In the genomic region with DNA sequence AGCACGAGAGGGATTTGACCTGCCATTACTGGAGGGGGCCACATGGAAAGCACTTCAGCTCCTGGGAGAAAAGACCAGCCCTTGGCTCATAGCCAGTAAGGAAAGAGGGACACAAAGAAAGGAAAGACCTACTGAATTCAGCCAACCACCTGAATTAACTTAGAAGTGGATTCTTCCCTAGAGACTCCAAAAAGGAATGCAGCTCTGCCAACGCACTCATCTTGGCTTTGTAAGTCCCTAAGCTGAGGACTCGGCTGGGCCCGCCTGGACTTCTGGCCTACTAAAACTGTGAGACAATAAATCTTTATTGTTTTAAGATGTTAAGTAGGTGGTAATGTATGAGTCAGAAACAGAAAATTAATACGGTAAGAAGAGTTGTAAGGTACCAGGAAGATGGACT, we compare ENCODE assay signal across 18 cellular contexts. TPM values are rescaled to one million over a fixed set of nuclear protein-coding genes. Genes with fewer than 3 reads are reported as not detected.
DNase-seq lines count a peak whose midpoint lies in the region; ATAC-seq and TF ChIP-seq lines count a peak whose summit lies in the region.
"Had no signal": no experiment of that assay in that cellular context is flagged by ENCODE, and none has a peak within 500 bp of the region (broad histone marks: within the 10 kb centered on the region; RNA-seq: fewer than 3 reads in every experiment).

No MANE protein-coding gene starts in this region.

- DNase-seq in H9 (no peak), NCI-H524 treated with DMSO at 0.1 percent for 48 hours (lab: John Stamatoyannopoulos, UW) (peak; percentile 26), fibroblast of mammary gland (ENCODE audit: low read depth) (peak; percentile 30), smooth muscle cell (lab: John Stamatoyannopoulos, UW; ENCODE audit: unreplicated experiment) (no peak), pons (ENCODE audit: low spot score) (no peak), DMS153 (lab: John Stamatoyannopoulos, UW) (no peak), body of pancreas (no peak)
- DNase-seq: activated CD4-positive, alpha-beta T cell treated with anti-CD3 and anti-CD28 coated beads, Interleukin-2, amount 10 ng/mL, durations not matched to agents 24 days and 14 days; effector CD4-positive, alpha-beta T cell; left ventricle myocardium inferior; NCI-H187 treated with DMSO at 0.1 percent for 48 hours; NCI-H446; SHP77; stimulated activated CD4-positive, alpha-beta T cell treated with anti-CD3 and anti-CD28 coated beads, Interleukin-15, amount 100 ng/mL, for 24 hours; T-cell; testis had no signal

- H2BK20ac ChIP-seq in H9 (ENCODE audit: low read depth, low read length, poor library complexity, severe bottlenecking) = no peak overlapping the region

- H2AFZ ChIP-seq in H9 (ENCODE audit: low read length) (no peak overlapping the region), smooth muscle cell (ENCODE audit: low read depth) (no peak overlapping the region)

- H3K36me3 Mint-ChIP-seq in H9 (ENCODE audit: insufficient read depth in 1 of 3, low read depth in 3 of 3) = peaks cover 4 to 7% (median 5%) of the 10 kb centered on the region in 3 experiments; a peak in 5 of 7 replicates

- H3K9me3 ChIP-seq in H9 (ENCODE audit: control insufficient read depth, low read depth, low read length) = no peaks in the 10 kb centered on the region
- no peaks in the 10 kb centered on the region for H3K9me3 ChIP-seq in smooth muscle cell (replicated peaks; ENCODE audit: low read depth)
- H3K9me3 ChIP-seq in body of pancreas = no peaks in the 10 kb centered on the region
- H3K9me3 ChIP-seq: left ventricle myocardium inferior, right atrium auricular region, testis had no signal

- H3K4ac ChIP-seq in H9 (ENCODE audit: low read depth, low read length) = no peak overlapping the region

- H3K4me1 ChIP-seq in H9 (ENCODE audit: insufficient read depth, low read length) = no peaks in the 10 kb centered on the region; the same call in 1 of the 2 replicates
- peaks cover 20% of the 10 kb centered on the region for H3K4me1 ChIP-seq in smooth muscle cell (ENCODE audit: low read depth)
- H3K4me1 ChIP-seq in body of pancreas = peaks cover 19% of the 10 kb centered on the region
- H3K4me1 ChIP-seq: testis had no signal

- no peak for TF ChIP-seq POLR2A in body of pancreas (IDR thresholded peaks at IDR 0.05)

- H2BK5ac ChIP-seq in H9 (ENCODE audit: insufficient read length, low read length) = no peak overlapping the region

- peaks cover 44% of the 10 kb centered on the region; the same call in 1 of the 2 replicates for H3K79me2 ChIP-seq in H9 (ENCODE audit: insufficient read depth, low read length)
- H3K79me2 ChIP-seq in smooth muscle cell (ENCODE audit: low read depth) = peaks cover 99% of the 10 kb centered on the region

- H3K4me3 ChIP-seq in fibroblast of mammary gland (ENCODE audit: control insufficient read depth, low read depth, low read length) (no peak overlapping the region), smooth muscle cell (no peak overlapping the region), body of pancreas (no peak overlapping the region)
- H3K4me3 ChIP-seq: cardiac muscle cell, left ventricle myocardium inferior, right atrium auricular region, testis had no signal

- H4K8ac ChIP-seq in H9 (replicated peaks; ENCODE audit: insufficient read length, low read depth, low read length) = no peak overlapping the region

- H3K9me3 Mint-ChIP-seq in H9 = no peaks in the 10 kb centered on the region
- H3K9me3 Mint-ChIP-seq: activated CD4-positive, alpha-beta T cell treated with anti-CD3 and anti-CD28 coated beads, Interleukin-2, amount 10 ng/mL, durations not matched to agents 24 days and 14 days; T-cell had no signal

- no peak overlapping the region for H2BK15ac ChIP-seq in H9 (ENCODE audit: low read depth, low read length)

- H3K4me2 ChIP-seq in H9 (ENCODE audit: insufficient read depth, insufficient read length, low read length) (no peak overlapping the region), smooth muscle cell (no peak overlapping the region)

- no peak for TF ChIP-seq CTCF in H9 (conservative IDR thresholded peaks at IDR 0.05)
- no peak for TF ChIP-seq CTCF in fibroblast of mammary gland (conservative IDR thresholded peaks at IDR 0.05; ENCODE audit: control insufficient read depth, insufficient read depth, low read depth, low read length)
- TF ChIP-seq CTCF in smooth muscle cell (IDR thresholded peaks at IDR 0.05; ENCODE audit: borderline replicate concordance, insufficient read depth, poor library complexity, severe bottlenecking) = no peak
- no peak for TF ChIP-seq CTCF in body of pancreas (IDR thresholded peaks at IDR 0.05)

- no peaks in the 10 kb centered on the region for H3K27me3 Mint-ChIP-seq in H9 (ENCODE audit: low read depth)
- H3K27me3 Mint-ChIP-seq: activated CD4-positive, alpha-beta T cell treated with anti-CD3 and anti-CD28 coated beads, Interleukin-2, amount 10 ng/mL, durations not matched to agents 24 days and 14 days; T-cell had no signal

- H3K9ac ChIP-seq in H9 (ENCODE audit: extremely low read depth, insufficient read length, low read length) (no peak overlapping the region), smooth muscle cell (ENCODE audit: low read depth) (no peak overlapping the region)

- H4K20me1 ChIP-seq in H9 (ENCODE audit: control insufficient read depth, insufficient read depth, insufficient read length) (no peaks in the 10 kb centered on the region), smooth muscle cell (ENCODE audit: low read depth) (peaks cover 97% of the 10 kb centered on the region)

- H3K4me1 Mint-ChIP-seq in H9 = peaks cover 21 to 27% of the 10 kb centered on the region in 2 experiments

- H3K27me3 ChIP-seq in H9 (ENCODE audit: insufficient read depth, low read length) = no peaks in the 10 kb centered on the region; the same call in 1 of the 2 replicates
- no peaks in the 10 kb centered on the region for H3K27me3 ChIP-seq in smooth muscle cell (ENCODE audit: low read depth)
- H3K27me3 ChIP-seq in body of pancreas = no peaks in the 10 kb centered on the region
- H3K27me3 ChIP-seq: cardiac muscle cell, right atrium auricular region, testis had no signal

- H2BK12ac ChIP-seq in H9 (ENCODE audit: insufficient read length, low read depth, low read length) = no peak overlapping the region

- H3K23ac ChIP-seq in H9 (ENCODE audit: insufficient read length, low read depth, low read length) = no peak overlapping the region

- no peak overlapping the region for H3K14ac ChIP-seq in H9 (ENCODE audit: insufficient read depth, low read length)

- no peak for ATAC-seq in body of pancreas
- ATAC-seq: T-cell had no signal

- H3K4me3 Mint-ChIP-seq in H9 = no peak overlapping the region
- H3K4me3 Mint-ChIP-seq: activated CD4-positive, alpha-beta T cell treated with anti-CD3 and anti-CD28 coated beads, Interleukin-2, amount 10 ng/mL, durations not matched to agents 24 days and 14 days; T-cell had no signal

- no peaks in the 10 kb centered on the region for H3K23me2 ChIP-seq in H9 (ENCODE audit: insufficient read length, low read depth, low read length, poor library complexity, severe bottlenecking)

- H4K91ac ChIP-seq in H9 (ENCODE audit: insufficient read length, low read depth, low read length) = no peak overlapping the region

- intact Hi-C loops in body of pancreas (cut with DNase I) = no loop called here

- no peak overlapping the region for H4K5ac ChIP-seq in H9 (ENCODE audit: insufficient read length, low read depth, low read length)

- WGBS in H9 (ENCODE audit: extremely low coverage, insufficient read length, low lambda C conversion rate) = 100% methylated on average over 1 of the region's 5 CpGs
- WGBS in smooth muscle cell (ENCODE audit: low lambda C conversion rate) = 76% methylated on average over 5 of the region's 5 CpGs
- 80 to 92% methylated on average over 5 of the region's 5 CpGs for WGBS in body of pancreas, 2 donors

- H3K18ac ChIP-seq in H9 (ENCODE audit: insufficient read length, low read depth, low read length) = no peak overlapping the region

- no peak overlapping the region for H2BK120ac ChIP-seq in H9 (ENCODE audit: low read depth, low read length, poor library complexity, severe bottlenecking)

- H3K36me3 ChIP-seq in smooth muscle cell (ENCODE audit: low read depth) (no peaks in the 10 kb centered on the region), body of pancreas (replicated peaks in 1 of 2; ENCODE audit: insufficient read depth in 1 of 2, low read depth in 2 of 2) (no peaks in the 10 kb centered on the region)
- H3K36me3 ChIP-seq: cardiac muscle cell, left ventricle myocardium inferior, right atrium auricular region had no signal

- H3K79me1 ChIP-seq in H9 (ENCODE audit: insufficient read depth, low read depth, low read length, poor library complexity, severe bottlenecking) = peaks cover 11% of the 10 kb centered on the region

- H3K56ac ChIP-seq in H9 (ENCODE audit: insufficient read length, low read depth, low read length) = no peak overlapping the region

- H3T11ph ChIP-seq in H9 (ENCODE audit: low read length) = no peak overlapping the region

- no peak overlapping the region for H3K27ac ChIP-seq in H9 (ENCODE audit: insufficient read length, low read depth, low read length)
- H3K27ac ChIP-seq in smooth muscle cell (ENCODE audit: low read depth) = peak overlapping the region; percentile 23
- no peak overlapping the region for H3K27ac ChIP-seq in body of pancreas
- H3K27ac ChIP-seq: cardiac muscle cell, left ventricle myocardium inferior, right atrium auricular region, testis had no signal

- no peak overlapping the region for H2AK5ac ChIP-seq in H9 (ENCODE audit: insufficient read length, low read length)

- peaks cover 10% of the 10 kb centered on the region for H3F3A ChIP-seq in smooth muscle cell (ENCODE audit: low read depth)

- H3K27ac Mint-ChIP-seq in H9 = peak overlapping the region; percentile 51 to 88 (median 65); a peak in 2 of 7 replicates
- H3K27ac Mint-ChIP-seq: activated CD4-positive, alpha-beta T cell treated with anti-CD3 and anti-CD28 coated beads, Interleukin-2, amount 10 ng/mL, durations not matched to agents 24 days and 14 days; T-cell had no signal

RNA-seq across cellular contexts. Expression of a gene that starts 11.5 kb away (rescaled TPM):
- total RNA-seq in H9 (2021) = 34.9 and 40.9 TPM in 2 replicates
- 59.6 and 72.5 TPM in 2 replicates for total RNA-seq in smooth muscle cell
- 17.8 and 28.0 TPM in 2 replicates for polyA plus RNA-seq in smooth muscle cell
- 10 to 100 TPM; 24.6 to 48.1 TPM for total RNA-seq in body of pancreas

RNA-seq across cellular contexts. Expression of a gene that starts 25.0 kb away (rescaled TPM):
- 326 and 334 TPM in 2 replicates for total RNA-seq in H9 (2021)
- total RNA-seq in smooth muscle cell = 204 and 251 TPM in 2 replicates
- 452 and 519 TPM in 2 replicates for polyA plus RNA-seq in smooth muscle cell
- total RNA-seq in body of pancreas = 10 to 100 TPM; 43.3 to 51.1 TPM

Comparison
In these comparisons a context has a peak if more than half of its experiments do, and no peak if none do; other contexts are left out.
1. DNase-seq: peak in NCI-H524 treated with DMSO at 0.1 percent for 48 hours (single experiment) and fibroblast of mammary gland (single experiment); none in H9 (single experiment), smooth muscle cell (single experiment), pons (single experiment), DMS153 (single experiment) and body of pancreas (0 of 4).